In the genomic region with DNA sequence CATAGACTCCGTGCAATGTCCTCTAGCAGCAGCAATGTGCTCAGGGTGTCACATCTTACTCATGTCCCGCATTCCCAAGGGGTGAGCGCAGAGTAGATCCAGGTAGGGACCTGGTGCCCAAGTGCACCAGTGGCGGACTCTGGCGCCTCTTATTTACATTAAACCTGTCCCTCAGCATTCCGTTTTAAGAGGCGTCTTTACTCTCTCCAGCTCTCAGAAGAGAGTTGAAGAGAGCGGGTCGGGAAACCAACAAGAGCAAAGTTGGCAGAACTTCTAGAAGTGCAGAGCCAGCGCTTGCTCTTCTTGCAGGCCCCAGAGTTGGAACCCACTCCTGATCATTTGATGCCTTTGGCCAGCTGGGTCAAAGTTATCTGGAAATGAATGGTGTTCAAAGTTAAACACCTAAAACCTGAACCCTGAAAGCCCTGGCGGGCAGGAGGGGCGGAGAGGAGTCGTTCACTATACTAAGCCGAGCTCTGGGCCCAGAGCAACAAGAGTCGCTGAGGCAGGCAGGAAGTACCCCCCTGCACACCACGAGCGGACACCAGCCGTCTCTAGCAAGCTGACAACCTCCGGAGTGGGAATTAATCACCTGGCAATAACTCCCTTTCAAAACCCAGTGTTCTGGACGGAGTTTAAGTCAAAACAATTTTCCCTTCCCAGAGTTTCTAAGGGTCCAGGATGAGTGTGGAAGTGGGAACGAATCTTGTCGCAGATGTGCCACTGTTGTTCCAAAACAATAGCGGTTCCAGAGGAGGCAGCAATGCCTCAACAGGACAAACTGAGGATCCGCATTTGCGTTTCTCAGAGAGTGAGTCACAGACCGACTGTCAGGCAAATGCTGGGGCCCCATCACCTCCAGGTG, we compare ENCODE assay signal across 11 cellular contexts.
A peak's percentile ranks its signal among the peaks of the same experiment; 100 is the strongest.
DNase-seq lines count a peak whose midpoint lies in the region; ATAC-seq, FAIRE-seq and TF ChIP-seq lines count a peak whose summit lies in the region.
"Had no signal": no experiment of that assay in that cellular context is flagged by ENCODE, and none has a peak within 500 bp of the region (broad histone marks: within the 10 kb centered on the region; RNA-seq: fewer than 3 reads in every experiment).

No MANE protein-coding gene starts in this region.

- peaks cover 15% of the 10 kb centered on the region for H3K4me1 Mint-ChIP-seq in activated CD8-positive, alpha-beta T cell treated with anti-CD3 and anti-CD28 coated beads for 36 hours (ENCODE audit: low read depth)

- intact Hi-C loops in activated CD8-positive, alpha-beta T cell treated with anti-CD3 and anti-CD28 coated beads for 36 hours (cut with micrococcal nuclease), result loop anchor here (10.0 kb wide), 1 partner anchor 109 kb away; no protein-coding TSS in a partner anchor

- in situ Hi-C loops in GM23248 (cut with MboI), result loop anchor here (25.0 kb wide), 1 partner anchor 541 kb away; no protein-coding TSS in a partner anchor

- H3K79me2 ChIP-seq in GM23248 (ENCODE audit: insufficient read depth), result no peaks in the 10 kb centered on the region

- FAIRE-seq in GM12892 (lab: Jason Lieb, UNC), result no peak
- FAIRE-seq: GM12891 had no signal

- no peak overlapping the region for H3K27ac Mint-ChIP-seq in activated CD8-positive, alpha-beta T cell treated with anti-CD3 and anti-CD28 coated beads for 36 hours

- no peak for TF ChIP-seq POLR2A in GM12892 (IDR thresholded peaks at IDR 0.05; ENCODE audit: low read depth, low read length)

- H3K4me3 Mint-ChIP-seq in activated CD8-positive, alpha-beta T cell treated with anti-CD3 and anti-CD28 coated beads for 36 hours, result peak overlapping the region; percentile 33

- no peak overlapping the region for H3K27ac ChIP-seq in GM23248

- H3K27me3 Mint-ChIP-seq in activated CD8-positive, alpha-beta T cell treated with anti-CD3 and anti-CD28 coated beads for 36 hours, result peaks cover 35% of the 10 kb centered on the region

- POLR2A ChIA-PET in activated CD8-positive, alpha-beta T cell treated with anti-CD3 and anti-CD28 coated beads for 36 hours (lab: Charles Lee), result no interaction called here

- H3K36me3 Mint-ChIP-seq in activated CD8-positive, alpha-beta T cell treated with anti-CD3 and anti-CD28 coated beads for 36 hours (ENCODE audit: low read depth), result no peaks in the 10 kb centered on the region

- ATAC-seq in activated CD8-positive, alpha-beta T cell treated with anti-CD3 and anti-CD28 coated beads for 36 hours, result no peak
- ATAC-seq in HG03354 (IDR thresholded peaks at IDR 0.05; ENCODE audit: poor library complexity, severe bottlenecking, unreplicated experiment), result no peak
- no peak for ATAC-seq in HG03095 (IDR thresholded peaks at IDR 0.05; ENCODE audit: unreplicated experiment)
- ATAC-seq: Right ventricle myocardium inferior had no signal

- peak; percentile 23 for DNase-seq in GM23248
- no peak for DNase-seq in activated CD8-positive, alpha-beta T cell treated with anti-CD3 and anti-CD28 coated beads for 36 hours
- peak in 33 of 51 donors; percentile 14 to 76 (median 38) for DNase-seq in hypothalamus (lab: John Stamatoyannopoulos, UW)
- peak; percentile 49 for DNase-seq in putamen (ENCODE audit: low spot score)
- DNase-seq in GM12892 (ENCODE audit: insufficient read length), result no peak
- DNase-seq in NCI-H2171 (lab: John Stamatoyannopoulos, UW), result no peak
- DNase-seq: NCI-H1417 treated with DMSO at 0.1 percent for 48 hours had no signal

- no peak overlapping the region for H3K4me3 ChIP-seq in GM23248

- TF ChIP-seq CTCF in activated CD8-positive, alpha-beta T cell treated with anti-CD3 and anti-CD28 coated beads for 36 hours (IDR thresholded peaks at IDR 0.05), result no peak

- CTCF ChIA-PET in activated CD8-positive, alpha-beta T cell treated with anti-CD3 and anti-CD28 coated beads for 36 hours (lab: Charles Lee), result interaction anchor here (1.3 kb wide), 2 partner anchors 9 to 10 kb away, joined by 3 read pairs; no protein-coding TSS in a partner anchor

- H3K4me1 ChIP-seq in GM23248 (ENCODE audit: insufficient read depth), result peaks cover 8% of the 10 kb centered on the region; the same call in 1 of the 2 replicates

- no peaks in the 10 kb centered on the region for H3K36me3 ChIP-seq in GM23248 (ENCODE audit: low read depth)

- no peak overlapping the region for H2AFZ ChIP-seq in GM23248

- no peaks in the 10 kb centered on the region for H3K9me2 ChIP-seq in GM23248 (ENCODE audit: insufficient read depth)

- no peak overlapping the region for H3K4me2 ChIP-seq in GM23248 (ENCODE audit: unreplicated experiment)

- H3K9me3 ChIP-seq in GM23248 (ENCODE audit: low read depth), result no peaks in the 10 kb centered on the region

- WGBS in GM23248 (ENCODE audit: low coverage in 1 of 2, low lambda C conversion rate in 2 of 2, missing lambda C conversion rate in 2 of 2), 2 experiments, result 27 to 28% methylated on average over 26 of the region's 26 CpGs

- no peak overlapping the region for H3K9ac ChIP-seq in GM23248

- H4K20me1 ChIP-seq in GM23248 (ENCODE audit: insufficient read depth), result no peaks in the 10 kb centered on the region

- H3F3A ChIP-seq in GM23248 (ENCODE audit: insufficient read depth), result no peaks in the 10 kb centered on the region; the same call in 1 of the 2 replicates

- H3K27me3 ChIP-seq in GM23248 (replicated peaks; ENCODE audit: insufficient read depth), result peaks cover 57% of the 10 kb centered on the region

- peaks cover 2% of the 10 kb centered on the region for H3K9me3 Mint-ChIP-seq in activated CD8-positive, alpha-beta T cell treated with anti-CD3 and anti-CD28 coated beads for 36 hours

Comparison
In these comparisons a context has a peak if more than half of its experiments do, and no peak if none do; other contexts are left out.
1. DNase-seq: peak in GM23248 (single experiment), hypothalamus (33 of 51) and putamen (single experiment); none in activated CD8-positive, alpha-beta T cell treated with anti-CD3 and anti-CD28 coated beads for 36 hours (single experiment), GM12892 (single experiment) and NCI-H2171 (single experiment).